Comparison of ENCODE assay signal across 20 cellular contexts in genomic region chr1:55188909-55189308, GRCh38.
"Had no signal": no experiment of that assay in that cellular context is flagged by ENCODE, and none has a peak within 500 bp of the region (broad histone marks: within the 10 kb centered on the region; RNA-seq: fewer than 3 reads in every experiment).

No MANE protein-coding gene starts in this region.

- H3K36me3 ChIP-seq: lower lobe of right lung, tibial artery had no signal

- H3K9me3 ChIP-seq: lower lobe of right lung, tibial artery had no signal

- H3K27ac ChIP-seq: epithelial cell of prostate, lower lobe of right lung, tibial artery had no signal

- DNase-seq: activated B cell treated with CpG ODN at 0.5 μM for 24 hours; activated CD4-positive, alpha-beta T cell treated with anti-CD3 and anti-CD28 coated beads for 48 hours; activated naive CD4-positive, alpha-beta T cell; activated naive CD8-positive, alpha-beta T cell treated with anti-CD3 and anti-CD28 coated beads, Interleukin-2, amount 10 ng/mL, durations not matched to agents 7 days and 5 days; amygdala; cerebellar nuclear complex; cortex of kidney; lower lobe of right lung; naive thymus-derived CD4-positive, alpha-beta T cell; retina; stimulated activated CD4-positive, alpha-beta T cell treated with anti-CD3 and anti-CD28 coated beads, Interleukin-2, amount 100 ng/mL, for 48 hours; stimulated activated CD8-positive, alpha-beta memory T cell treated with anti-CD3 and anti-CD28 coated beads, Interleukin-4, amount 100 ng/mL, for 48 hours; stimulated activated naive CD4-positive, alpha-beta T cell; T-cell; T1000; tibial artery had no signal

- H3K27me3 Mint-ChIP-seq: activated B cell treated with CpG ODN at 0.5 μM for 24 hours; activated naive CD8-positive, alpha-beta T cell treated with anti-CD3 and anti-CD28 coated beads, Interleukin-2, amount 10 ng/mL, durations not matched to agents 7 days and 5 days; naive thymus-derived CD4-positive, alpha-beta T cell; progenitor cell of endocrine pancreas; T-cell had no signal

- ATAC-seq: left lobe of liver; lower lobe of right lung; naive thymus-derived CD4-positive, alpha-beta T cell; T-cell had no signal

- H3K4me3 ChIP-seq: lower lobe of right lung, tibial artery had no signal

- H3K27ac Mint-ChIP-seq: activated B cell treated with CpG ODN at 0.5 μM for 24 hours; activated naive CD8-positive, alpha-beta T cell treated with anti-CD3 and anti-CD28 coated beads, Interleukin-2, amount 10 ng/mL, durations not matched to agents 7 days and 5 days; activated T-helper 2 cell treated with anti-CD3 and anti-CD28 coated beads, Interferon-gamma antibody, Interleukin-2, Interleukin-4, amounts not matched to agents 10 μg/mL and 5 μg/mL and 100 μg/mL, durations not matched to agents 14 hours and 24 hours and 36 hours had no signal

- H3K27me3 ChIP-seq: tibial artery had no signal

- H3K4me3 Mint-ChIP-seq: activated B cell treated with CpG ODN at 0.5 μM for 24 hours; activated naive CD8-positive, alpha-beta T cell treated with anti-CD3 and anti-CD28 coated beads, Interleukin-2, amount 10 ng/mL, durations not matched to agents 7 days and 5 days; T-cell had no signal
